Comparison of ENCODE assay signal across 11 cellular contexts in the genomic region with DNA sequence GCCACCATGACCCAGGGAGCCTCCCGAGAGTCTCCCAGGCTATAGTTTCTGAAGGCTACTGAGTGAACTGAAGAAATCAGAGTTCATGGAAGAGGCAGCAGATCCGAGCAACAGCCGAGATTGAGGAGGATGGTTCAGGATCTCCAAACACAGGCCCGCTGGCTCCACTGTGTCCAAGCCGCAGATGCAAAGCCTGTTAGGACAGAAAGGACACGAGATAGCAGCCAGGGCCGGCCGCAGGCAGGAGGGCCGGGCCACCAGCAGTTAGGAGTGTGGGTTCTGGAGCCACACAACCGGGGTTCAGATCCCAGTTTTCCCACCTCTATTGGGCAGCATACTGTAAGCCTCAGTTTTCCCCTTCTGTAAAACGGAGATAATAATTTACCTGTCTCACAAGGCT. TPM values are rescaled to one million over a fixed set of nuclear protein-coding genes. Genes with fewer than 3 reads are reported as not detected.
DNase-seq lines count a peak whose midpoint lies in the region; ATAC-seq and TF ChIP-seq lines count a peak whose summit lies in the region.
"Had no signal": no experiment of that assay in that cellular context is flagged by ENCODE, and none has a peak within 500 bp of the region (broad histone marks: within the 10 kb centered on the region; RNA-seq: fewer than 3 reads in every experiment).

No MANE protein-coding gene starts in this region.

- H3K4me3 Mint-ChIP-seq in activated naive CD4-positive, alpha-beta T cell treated with anti-CD3 and anti-CD28 coated beads, Interleukin-2, amount 10 ng/mL, durations not matched to agents 7 days and 5 days, result no peak overlapping the region
- H3K4me3 Mint-ChIP-seq in nephron, result peak overlapping the region in 1 of 3 experiments; percentile 63

- no peak for DNase-seq in activated naive CD4-positive, alpha-beta T cell treated with anti-CD3 and anti-CD28 coated beads, Interleukin-2, amount 10 ng/mL, durations not matched to agents 7 days and 5 days
- DNase-seq in activated naive CD4-positive, alpha-beta T cell (lab: John Stamatoyannopoulos, UW), result no peak
- DNase-seq in caudate nucleus (lab: John Stamatoyannopoulos, UW) (no peak), upper lobe of right lung (no peak), BE2C (no peak), NOMO-1 (lab: John Stamatoyannopoulos, UW; ENCODE audit: unreplicated experiment in 2 of 2) (no peak)
- DNase-seq: GOT3, NCI-H446 had no signal

- H3K27ac ChIP-seq in caudate nucleus (ENCODE audit: low read depth, low read length), result peak overlapping the region; percentile 92
- H3K27ac ChIP-seq in upper lobe of right lung, result peak overlapping the region; percentile 90
- H3K27ac ChIP-seq: parathyroid adenoma had no signal

- peak overlapping the region; percentile 8 for H3K27ac Mint-ChIP-seq in activated naive CD4-positive, alpha-beta T cell treated with anti-CD3 and anti-CD28 coated beads, Interleukin-2, amount 10 ng/mL, durations not matched to agents 7 days and 5 days
- peak overlapping the region; percentile 87 to 98 (median 96) for H3K27ac Mint-ChIP-seq in nephron

- H3K4me1 Mint-ChIP-seq in activated naive CD4-positive, alpha-beta T cell treated with anti-CD3 and anti-CD28 coated beads, Interleukin-2, amount 10 ng/mL, durations not matched to agents 7 days and 5 days, result peaks cover 28% of the 10 kb centered on the region
- peaks cover 53% of the 10 kb centered on the region for H3K4me1 Mint-ChIP-seq in nephron

- intact Hi-C loops in upper lobe of right lung (cut with DNase I), result no loop called here

- ATAC-seq in upper lobe of right lung, result no peak
- no peak for ATAC-seq in HG02678 (IDR thresholded peaks at IDR 0.05; ENCODE audit: unreplicated experiment)

- H3K36me3 ChIP-seq in upper lobe of right lung (no peaks in the 10 kb centered on the region), BE2C (no peaks in the 10 kb centered on the region)

- TF ChIP-seq CTCF in nephron (IDR thresholded peaks at IDR 0.05; ENCODE audit: unreplicated experiment in 3 of 3), result no peak
- TF ChIP-seq CTCF in upper lobe of right lung (IDR thresholded peaks at IDR 0.05), result no peak
- TF ChIP-seq CTCF in BE2C (IDR thresholded peaks at IDR 0.05; ENCODE audit: low read depth, low read length), result no peak

- H3K9me3 Mint-ChIP-seq in activated naive CD4-positive, alpha-beta T cell treated with anti-CD3 and anti-CD28 coated beads, Interleukin-2, amount 10 ng/mL, durations not matched to agents 7 days and 5 days, result no peaks in the 10 kb centered on the region
- no peaks in the 10 kb centered on the region for H3K9me3 Mint-ChIP-seq in nephron

- H3K27me3 ChIP-seq in upper lobe of right lung, result no peaks in the 10 kb centered on the region
- H3K27me3 ChIP-seq in BE2C, result no peaks in the 10 kb centered on the region

- H3K4me3 ChIP-seq in upper lobe of right lung, result no peak overlapping the region
- no peak overlapping the region for H3K4me3 ChIP-seq in BE2C (ENCODE audit: low read depth, low read length)

- CTCF ChIA-PET in activated naive CD4-positive, alpha-beta T cell treated with anti-CD3 and anti-CD28 coated beads, Interleukin-2, amount 10 ng/mL, durations not matched to agents 7 days and 5 days (lab: Charles Lee), result no interaction called here

- H3K9me3 ChIP-seq in upper lobe of right lung (no peaks in the 10 kb centered on the region), BE2C (no peaks in the 10 kb centered on the region)

- H3K4me1 ChIP-seq in upper lobe of right lung (peaks cover 87% of the 10 kb centered on the region), BE2C (no peaks in the 10 kb centered on the region)
- H3K4me1 ChIP-seq: parathyroid adenoma had no signal

- peaks cover 6% of the 10 kb centered on the region for H3K27me3 Mint-ChIP-seq in activated naive CD4-positive, alpha-beta T cell treated with anti-CD3 and anti-CD28 coated beads, Interleukin-2, amount 10 ng/mL, durations not matched to agents 7 days and 5 days
- H3K27me3 Mint-ChIP-seq in nephron (ENCODE audit: low read depth), result no peaks in the 10 kb centered on the region

- no peaks in the 10 kb centered on the region for H3K36me3 Mint-ChIP-seq in activated naive CD4-positive, alpha-beta T cell treated with anti-CD3 and anti-CD28 coated beads, Interleukin-2, amount 10 ng/mL, durations not matched to agents 7 days and 5 days
- peaks cover 4% of the 10 kb centered on the region for H3K36me3 Mint-ChIP-seq in nephron (ENCODE audit: low read depth)

RNA-seq across cellular contexts. Expression of gene NEK6, which starts 27.7 kb away (rescaled TPM):
- 137 TPM for total RNA-seq in upper lobe of right lung
- polyA plus RNA-seq in BE2C (2012; ENCODE audit: insufficient read depth, insufficient read length, low read depth), result 0.46 TPM
